1 cellular context compared by ENCODE assay signal in the genomic region with DNA sequence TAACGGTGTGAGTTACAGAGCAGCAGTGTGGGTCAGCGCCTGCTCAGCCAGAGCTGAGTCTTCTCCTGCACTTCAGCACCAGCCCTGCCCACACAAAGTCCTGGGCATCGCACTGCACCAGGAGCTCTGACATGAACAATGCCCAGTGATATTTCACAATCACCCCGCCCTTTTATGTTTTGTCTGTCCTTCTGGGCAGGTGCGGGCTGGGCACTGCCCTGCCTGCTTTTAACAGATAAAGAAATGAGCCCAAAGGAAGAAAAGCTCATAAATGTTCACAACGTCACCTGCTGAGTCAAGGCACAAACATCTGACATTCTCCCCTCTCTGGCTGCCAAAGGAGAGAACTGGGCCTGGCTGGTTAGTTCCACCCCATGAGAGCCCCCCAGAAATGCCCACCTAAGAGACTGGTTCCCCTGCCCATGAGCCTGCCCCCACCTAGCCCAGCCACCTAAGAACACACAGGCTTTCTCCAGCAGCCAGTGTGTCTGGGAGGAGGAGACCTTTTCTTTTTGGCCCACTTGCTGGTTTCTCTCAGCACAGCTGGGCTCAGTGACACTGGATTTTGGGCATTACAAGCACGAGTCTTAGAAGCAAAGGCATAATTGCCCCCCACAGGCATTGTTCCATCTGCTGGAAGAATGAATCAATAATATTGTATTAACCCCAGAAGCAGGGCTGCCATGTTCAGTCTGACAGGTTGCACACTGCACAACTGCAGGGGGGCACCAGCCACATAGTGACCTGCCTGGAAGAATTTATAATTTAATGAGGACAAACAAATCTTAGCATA.
TF ChIP-seq lines count a peak whose summit lies in the region.

No MANE protein-coding gene starts in this region.

TF ChIP-seq in GM23338, 12 proteins besides CTCF, POLR2A, EP300 and RAD21 (continued from another document):
- TF ChIP-seq REST (IDR thresholded peaks at IDR 0.05; ENCODE audit: unreplicated experiment) (no peak), JUNB (IDR thresholded peaks at IDR 0.05; ENCODE audit: unreplicated experiment) (no peak), STAT1 (IDR thresholded peaks at IDR 0.05; ENCODE audit: unreplicated experiment) (no peak), ZNF114 (CRISPR knock-in tag; IDR thresholded peaks at IDR 0.05) (no peak), CREB1 (CRISPR knock-in tag; IDR thresholded peaks at IDR 0.05; ENCODE audit: low read depth) (no peak), EZH2 (IDR thresholded peaks at IDR 0.05; ENCODE audit: low read depth, unreplicated experiment) (no peak), NANOG (IDR thresholded peaks at IDR 0.05; ENCODE audit: borderline replicate concordance) (no peak), EZH2phosphoT487 (IDR thresholded peaks at IDR 0.05; ENCODE audit: unreplicated experiment) (no peak)
- TF ChIP-seq, protein P1, sequence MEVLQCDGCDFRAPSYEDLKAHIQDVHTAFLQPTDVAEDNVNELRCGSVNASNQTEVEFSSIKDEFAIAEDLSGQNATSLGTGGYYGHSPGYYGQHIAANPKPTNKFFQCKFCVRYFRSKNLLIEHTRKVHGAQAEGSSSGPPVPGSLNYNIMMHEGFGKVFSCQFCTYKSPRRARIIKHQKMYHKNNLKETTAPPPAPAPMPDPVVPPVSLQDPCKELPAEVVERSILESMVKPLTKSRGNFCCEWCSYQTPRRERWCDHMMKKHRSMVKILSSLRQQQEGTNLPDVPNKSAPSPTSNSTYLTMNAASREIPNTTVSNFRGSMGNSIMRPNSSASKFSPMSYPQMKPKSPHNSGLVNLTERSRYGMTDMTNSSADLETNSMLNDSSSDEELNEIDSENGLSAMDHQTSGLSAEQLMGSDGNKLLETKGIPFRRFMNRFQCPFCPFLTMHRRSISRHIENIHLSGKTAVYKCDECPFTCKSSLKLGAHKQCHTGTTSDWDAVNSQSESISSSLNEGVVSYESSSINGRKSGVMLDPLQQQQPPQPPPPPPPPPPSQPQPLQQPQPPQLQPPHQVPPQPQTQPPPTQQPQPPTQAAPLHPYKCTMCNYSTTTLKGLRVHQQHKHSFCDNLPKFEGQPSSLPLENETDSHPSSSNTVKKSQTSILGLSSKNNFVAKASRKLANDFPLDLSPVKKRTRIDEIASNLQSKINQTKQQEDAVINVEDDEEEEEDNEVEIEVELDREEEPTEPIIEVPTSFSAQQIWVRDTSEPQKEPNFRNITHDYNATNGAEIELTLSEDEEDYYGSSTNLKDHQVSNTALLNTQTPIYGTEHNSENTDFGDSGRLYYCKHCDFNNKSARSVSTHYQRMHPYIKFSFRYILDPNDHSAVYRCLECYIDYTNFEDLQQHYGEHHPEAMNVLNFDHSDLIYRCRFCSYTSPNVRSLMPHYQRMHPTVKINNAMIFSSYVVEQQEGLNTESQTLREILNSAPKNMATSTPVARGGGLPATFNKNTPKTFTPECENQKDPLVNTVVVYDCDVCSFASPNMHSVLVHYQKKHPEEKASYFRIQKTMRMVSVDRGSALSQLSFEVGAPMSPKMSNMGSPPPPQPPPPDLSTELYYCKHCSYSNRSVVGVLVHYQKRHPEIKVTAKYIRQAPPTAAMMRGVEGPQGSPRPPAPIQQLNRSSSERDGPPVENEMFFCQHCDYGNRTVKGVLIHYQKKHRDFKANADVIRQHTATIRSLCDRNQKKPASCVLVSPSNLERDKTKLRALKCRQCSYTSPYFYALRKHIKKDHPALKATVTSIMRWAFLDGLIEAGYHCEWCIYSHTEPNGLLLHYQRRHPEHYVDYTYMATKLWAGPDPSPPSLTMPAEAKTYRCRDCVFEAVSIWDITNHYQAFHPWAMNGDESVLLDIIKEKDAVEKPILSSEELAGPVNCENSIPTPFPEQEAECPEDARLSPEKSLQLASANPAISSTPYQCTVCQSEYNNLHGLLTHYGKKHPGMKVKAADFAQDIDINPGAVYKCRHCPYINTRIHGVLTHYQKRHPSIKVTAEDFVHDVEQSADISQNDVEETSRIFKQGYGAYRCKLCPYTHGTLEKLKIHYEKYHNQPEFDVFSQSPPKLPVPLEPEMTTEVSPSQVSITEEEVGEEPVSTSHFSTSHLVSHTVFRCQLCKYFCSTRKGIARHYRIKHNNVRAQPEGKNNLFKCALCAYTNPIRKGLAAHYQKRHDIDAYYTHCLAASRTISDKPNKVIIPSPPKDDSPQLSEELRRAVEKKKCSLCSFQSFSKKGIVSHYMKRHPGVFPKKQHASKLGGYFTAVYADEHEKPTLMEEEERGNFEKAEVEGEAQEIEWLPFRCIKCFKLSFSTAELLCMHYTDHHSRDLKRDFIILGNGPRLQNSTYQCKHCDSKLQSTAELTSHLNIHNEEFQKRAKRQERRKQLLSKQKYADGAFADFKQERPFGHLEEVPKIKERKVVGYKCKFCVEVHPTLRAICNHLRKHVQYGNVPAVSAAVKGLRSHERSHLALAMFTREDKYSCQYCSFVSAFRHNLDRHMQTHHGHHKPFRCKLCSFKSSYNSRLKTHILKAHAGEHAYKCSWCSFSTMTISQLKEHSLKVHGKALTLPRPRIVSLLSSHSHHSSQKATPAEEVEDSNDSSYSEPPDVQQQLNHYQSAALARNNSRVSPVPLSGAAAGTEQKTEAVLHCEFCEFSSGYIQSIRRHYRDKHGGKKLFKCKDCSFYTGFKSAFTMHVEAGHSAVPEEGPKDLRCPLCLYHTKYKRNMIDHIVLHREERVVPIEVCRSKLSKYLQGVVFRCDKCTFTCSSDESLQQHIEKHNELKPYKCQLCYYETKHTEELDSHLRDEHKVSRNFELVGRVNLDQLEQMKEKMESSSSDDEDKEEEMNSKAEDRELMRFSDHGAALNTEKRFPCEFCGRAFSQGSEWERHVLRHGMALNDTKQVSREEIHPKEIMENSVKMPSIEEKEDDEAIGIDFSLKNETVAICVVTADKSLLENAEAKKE (CRISPR knock-in tag; IDR thresholded peaks at IDR 0.05) = no peak
